In the genomic region with DNA sequence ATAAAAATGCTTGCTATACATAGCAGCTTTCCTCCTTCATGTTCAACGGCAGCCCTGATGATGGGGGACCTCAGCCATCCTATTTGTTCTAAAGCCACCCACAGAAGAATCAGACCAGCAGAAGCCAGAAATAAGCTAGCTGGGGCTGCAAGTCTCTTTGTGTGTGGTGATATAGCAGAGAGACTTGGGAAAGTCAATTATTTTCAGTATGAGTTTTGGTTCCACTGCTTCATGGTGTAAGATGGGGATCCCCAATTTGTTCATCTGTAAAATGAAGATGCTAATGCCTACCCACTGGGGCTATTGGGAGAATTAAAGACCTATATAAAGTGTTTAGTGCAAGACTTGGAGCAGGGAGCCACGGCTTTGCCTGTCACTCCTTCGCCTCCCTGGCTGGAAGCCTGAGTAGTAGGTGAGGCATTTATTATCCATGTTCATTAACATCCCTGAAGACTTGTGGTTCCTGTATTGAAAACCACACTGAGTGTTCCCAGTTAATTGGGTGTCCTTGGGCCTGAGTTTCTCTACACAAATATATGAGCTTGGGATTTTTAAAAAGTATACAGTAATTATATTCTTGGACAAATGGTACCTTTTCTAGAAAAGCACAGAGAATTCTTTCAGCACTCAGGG, we compare ENCODE assay signal across 10 cellular contexts.
DNase-seq lines count a peak whose midpoint lies in the region; ATAC-seq and TF ChIP-seq lines count a peak whose summit lies in the region.
"Had no signal": no experiment of that assay in that cellular context is flagged by ENCODE, and none has a peak within 500 bp of the region (broad histone marks: within the 10 kb centered on the region; RNA-seq: fewer than 3 reads in every experiment).

No MANE protein-coding gene starts in this region.

- peak; percentile 48 for ATAC-seq in GM18502 (IDR thresholded peaks at IDR 0.05; ENCODE audit: poor library complexity, unreplicated experiment)
- peak; percentile 38 for ATAC-seq in GM21723 (IDR thresholded peaks at IDR 0.05; ENCODE audit: unreplicated experiment)
- ATAC-seq: upper lobe of right lung had no signal

- H3K36me3 ChIP-seq in SJSA1 (no peaks in the 10 kb centered on the region), mesenchymal stem cell (ENCODE audit: control insufficient read depth in 1 of 2, insufficient read depth in 2 of 2, low read depth in 1 of 2, low read length in 2 of 2) (no peaks in the 10 kb centered on the region), left ventricle myocardium inferior (no peaks in the 10 kb centered on the region)
- H3K36me3 ChIP-seq: sigmoid colon, upper lobe of right lung had no signal

- no peak overlapping the region for H3K14ac ChIP-seq in mesenchymal stem cell (ENCODE audit: low read length in 2 of 2)

- H3K9me3 ChIP-seq in SJSA1 (replicated peaks) (no peaks in the 10 kb centered on the region), mesenchymal stem cell (ENCODE audit: control insufficient read depth, low read length) (no peaks in the 10 kb centered on the region), left ventricle myocardium inferior (replicated peaks) (no peaks in the 10 kb centered on the region)
- H3K9me3 ChIP-seq: sigmoid colon, upper lobe of right lung had no signal

- H4K8ac ChIP-seq in mesenchymal stem cell (ENCODE audit: low read length), result peak overlapping the region; percentile 69

- no peak overlapping the region for H2BK120ac ChIP-seq in mesenchymal stem cell (ENCODE audit: low read depth, low read length)

- H3K9ac ChIP-seq in mesenchymal stem cell (ENCODE audit: low read length), result no peak overlapping the region

- whole genome bisulfite sequencing in mesenchymal stem cell, result 0% methylated on average over 2 of the region's 3 CpGs

- peaks cover 37% of the 10 kb centered on the region for H3K4me1 ChIP-seq in SJSA1 (replicated peaks)
- H3K4me1 ChIP-seq in mesenchymal stem cell (ENCODE audit: control insufficient read depth, insufficient read depth, low read depth, low read length), result peaks cover 10% of the 10 kb centered on the region
- no peaks in the 10 kb centered on the region for H3K4me1 ChIP-seq in left ventricle myocardium inferior
- H3K4me1 ChIP-seq: sigmoid colon, upper lobe of right lung had no signal

- TF ChIP-seq CTCF in left ventricle myocardium inferior (IDR thresholded peaks at IDR 0.05; ENCODE audit: borderline replicate concordance), result no peak

- H3K27me3 ChIP-seq in SJSA1 (replicated peaks), result no peaks in the 10 kb centered on the region
- H3K27me3 ChIP-seq in mesenchymal stem cell (ENCODE audit: control insufficient read depth in 1 of 2, insufficient read depth in 1 of 2, low read length in 2 of 2), result peaks cover 0 to 27% of the 10 kb centered on the region in 2 experiments
- no peaks in the 10 kb centered on the region for H3K27me3 ChIP-seq in left ventricle myocardium inferior (ENCODE audit: low read depth)
- H3K27me3 ChIP-seq: sigmoid colon, upper lobe of right lung had no signal

- H2AFZ ChIP-seq in mesenchymal stem cell (ENCODE audit: low read depth, low read length), result no peak overlapping the region

- peak overlapping the region; percentile 18 for H2AK5ac ChIP-seq in mesenchymal stem cell (ENCODE audit: low read length, severe bottlenecking)

- H2BK12ac ChIP-seq in mesenchymal stem cell (ENCODE audit: low read length in 2 of 2), result no peak overlapping the region

- intact Hi-C loops in left ventricle myocardium inferior (cut with micrococcal nuclease), result no loop called here

- H3K4me3 ChIP-seq in SJSA1, result no peak overlapping the region
- H3K4me3 ChIP-seq in mesenchymal stem cell (ENCODE audit: insufficient read depth in 1 of 2, low read depth in 1 of 2, low read length in 2 of 2), result no peak overlapping the region
- H3K4me3 ChIP-seq in left ventricle myocardium inferior, result no peak overlapping the region
- H3K4me3 ChIP-seq: sigmoid colon, upper lobe of right lung had no signal

- no peak overlapping the region for H2BK5ac ChIP-seq in mesenchymal stem cell (ENCODE audit: low read depth, low read length, poor library complexity, severe bottlenecking)

- DNase-seq in SJSA1 (ENCODE audit: low read depth in 1 of 2, low spot score in 2 of 2) (no peak), mesenchymal stem cell (peak; percentile 33), left ventricle myocardium inferior (no peak), DMS 273 (lab: John Stamatoyannopoulos, UW; ENCODE audit: unreplicated experiment) (no peak), NCI-H524 treated with DMSO at 0.1 percent for 48 hours (lab: John Stamatoyannopoulos, UW) (no peak), activated gamma-delta T cell (lab: John Stamatoyannopoulos, UW) (no peak)
- DNase-seq: sigmoid colon, upper lobe of right lung had no signal

- H2BK15ac ChIP-seq in mesenchymal stem cell (ENCODE audit: low read depth, poor library complexity, severe bottlenecking), result no peak overlapping the region

- H3K4ac ChIP-seq in mesenchymal stem cell (ENCODE audit: low read depth in 1 of 2, low read length in 2 of 2), result peak overlapping the region in 1 of 2 experiments; percentile 3

- peak overlapping the region in 1 of 2 experiments; percentile 66 for H3K18ac ChIP-seq in mesenchymal stem cell (ENCODE audit: low read depth in 1 of 2, low read length in 2 of 2)

- no peaks in the 10 kb centered on the region for H3K79me1 ChIP-seq in mesenchymal stem cell (replicated peaks; ENCODE audit: low read length, poor library complexity, severe bottlenecking)

- no peak overlapping the region for H4K91ac ChIP-seq in mesenchymal stem cell (ENCODE audit: low read length)

- no peak overlapping the region for H3K23ac ChIP-seq in mesenchymal stem cell (ENCODE audit: low read length in 2 of 2)

- H3K4me2 ChIP-seq in mesenchymal stem cell (ENCODE audit: low read length, poor library complexity, severe bottlenecking), result no peak overlapping the region

- H3K27ac ChIP-seq in SJSA1 (peak overlapping the region; percentile 74), mesenchymal stem cell (ENCODE audit: low read length, poor library complexity, severe bottlenecking) (peak overlapping the region; percentile 0), left ventricle myocardium inferior (replicated peaks) (no peak overlapping the region)
- H3K27ac ChIP-seq: sigmoid colon, upper lobe of right lung had no signal
